Comparison of ENCODE assay signal across 1 cellular context in the genomic region with DNA sequence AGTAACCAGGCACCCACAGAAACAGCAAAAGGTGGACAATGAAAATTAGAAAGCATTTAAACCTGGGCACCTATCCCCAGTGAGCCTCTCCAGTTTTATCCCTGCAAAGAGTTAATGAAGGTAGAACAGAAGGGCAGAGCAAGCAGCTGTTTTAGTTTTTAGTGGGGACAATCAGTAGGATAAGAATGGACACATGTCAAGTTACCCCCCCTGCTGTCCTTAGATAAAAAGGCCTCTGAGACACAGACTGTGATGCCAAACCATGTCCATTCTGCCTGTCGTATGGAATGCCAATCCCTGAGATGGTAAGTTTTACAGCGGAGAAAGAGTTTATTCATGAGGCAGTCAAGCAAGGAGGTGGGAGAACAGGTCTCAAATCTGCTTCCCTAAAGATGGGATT.
TF ChIP-seq lines count a peak whose summit lies in the region.

No MANE protein-coding gene starts in this region.

TF ChIP-seq in K562, 482 proteins besides CTCF, POLR2A, EP300 and RAD21 (continued from another document):
- TF ChIP-seq, protein P1, sequence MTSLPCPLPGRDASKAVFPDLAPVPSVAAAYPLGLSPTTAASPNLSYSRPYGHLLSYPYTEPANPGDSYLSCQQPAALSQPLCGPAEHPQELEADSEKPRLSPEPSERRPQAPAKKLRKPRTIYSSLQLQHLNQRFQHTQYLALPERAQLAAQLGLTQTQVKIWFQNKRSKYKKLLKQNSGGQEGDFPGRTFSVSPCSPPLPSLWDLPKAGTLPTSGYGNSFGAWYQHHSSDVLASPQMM (CRISPR knock-in tag; IDR thresholded peaks at IDR 0.05) = no peak
- TF ChIP-seq, protein P2, sequence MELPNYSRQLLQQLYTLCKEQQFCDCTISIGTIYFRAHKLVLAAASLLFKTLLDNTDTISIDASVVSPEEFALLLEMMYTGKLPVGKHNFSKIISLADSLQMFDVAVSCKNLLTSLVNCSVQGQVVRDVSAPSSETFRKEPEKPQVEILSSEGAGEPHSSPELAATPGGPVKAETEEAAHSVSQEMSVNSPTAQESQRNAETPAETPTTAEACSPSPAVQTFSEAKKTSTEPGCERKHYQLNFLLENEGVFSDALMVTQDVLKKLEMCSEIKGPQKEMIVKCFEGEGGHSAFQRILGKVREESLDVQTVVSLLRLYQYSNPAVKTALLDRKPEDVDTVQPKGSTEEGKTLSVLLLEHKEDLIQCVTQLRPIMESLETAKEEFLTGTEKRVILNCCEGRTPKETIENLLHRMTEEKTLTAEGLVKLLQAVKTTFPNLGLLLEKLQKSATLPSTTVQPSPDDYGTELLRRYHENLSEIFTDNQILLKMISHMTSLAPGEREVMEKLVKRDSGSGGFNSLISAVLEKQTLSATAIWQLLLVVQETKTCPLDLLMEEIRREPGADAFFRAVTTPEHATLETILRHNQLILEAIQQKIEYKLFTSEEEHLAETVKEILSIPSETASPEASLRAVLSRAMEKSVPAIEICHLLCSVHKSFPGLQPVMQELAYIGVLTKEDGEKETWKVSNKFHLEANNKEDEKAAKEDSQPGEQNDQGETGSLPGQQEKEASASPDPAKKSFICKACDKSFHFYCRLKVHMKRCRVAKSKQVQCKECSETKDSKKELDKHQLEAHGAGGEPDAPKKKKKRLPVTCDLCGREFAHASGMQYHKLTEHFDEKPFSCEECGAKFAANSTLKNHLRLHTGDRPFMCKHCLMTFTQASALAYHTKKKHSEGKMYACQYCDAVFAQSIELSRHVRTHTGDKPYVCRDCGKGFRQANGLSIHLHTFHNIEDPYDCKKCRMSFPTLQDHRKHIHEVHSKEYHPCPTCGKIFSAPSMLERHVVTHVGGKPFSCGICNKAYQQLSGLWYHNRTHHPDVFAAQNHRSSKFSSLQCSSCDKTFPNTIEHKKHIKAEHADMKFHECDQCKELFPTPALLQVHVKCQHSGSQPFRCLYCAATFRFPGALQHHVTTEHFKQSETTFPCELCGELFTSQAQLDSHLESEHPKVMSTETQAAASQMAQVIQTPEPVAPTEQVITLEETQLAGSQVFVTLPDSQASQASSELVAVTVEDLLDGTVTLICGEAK (IDR thresholded peaks at IDR 0.05) = no peak
- TF ChIP-seq, protein P2 (CRISPR knock-in tag; IDR thresholded peaks at IDR 0.05) = no peak
- TF ChIP-seq ARID1B (IDR thresholded peaks at IDR 0.05) = peak; percentile 80
- TF ChIP-seq DIDO1 (tag; IDR thresholded peaks at IDR 0.05; ENCODE audit: low read depth) = no peak
- no peak for TF ChIP-seq ZNF184 (CRISPR knock-in tag; IDR thresholded peaks at IDR 0.05)
- no peak for TF ChIP-seq RFX5 (IDR thresholded peaks at IDR 0.05; ENCODE audit: low read depth, low read length)
